ENCODE assay signal across 1 cellular context in genomic region chr11:6603287-6604080, GRCh38.
A peak's percentile ranks its signal among the peaks of the same experiment; 100 is the strongest.
TF ChIP-seq lines count a peak whose summit lies in the region.

TSS of gene ILK (plus strand) at chr11:6603774. CDS start at chr11:6604272, 498 bp downstream.
TSS of gene RRP8 (minus strand) at chr11:6603616. CDS start at chr11:6603502, 114 bp downstream.

TF ChIP-seq in WTC11, 78 proteins besides CTCF, POLR2A, EP300 and RAD21 (continued from another document and continues in another):
- TF ChIP-seq ZNF425 (CRISPR knock-in tag; conservative IDR thresholded peaks at IDR 0.05), result no peak
- TF ChIP-seq JUN (CRISPR knock-in tag; IDR thresholded peaks at IDR 0.05), result 0 out of 2 replicates have a peak, but pooled peaks have one; percentile 29
- TF ChIP-seq TEAD1 (CRISPR knock-in tag; IDR thresholded peaks at IDR 0.05), result peak; percentile 79; the same call in 1 of the 2 replicates
- TF ChIP-seq PRDM15 (CRISPR knock-in tag; IDR thresholded peaks at IDR 0.05), result peak; percentile 62
- TF ChIP-seq CREM (CRISPR knock-in tag; IDR thresholded peaks at IDR 0.05), result peak; percentile 62
- TF ChIP-seq E2F5 (CRISPR knock-in tag; IDR thresholded peaks at IDR 0.05), result peak; percentile 93
- TF ChIP-seq CREB1 (CRISPR knock-in tag; IDR thresholded peaks at IDR 0.05), result peak; percentile 11; the same call in 1 of the 2 replicates
- TF ChIP-seq SP1 (CRISPR knock-in tag; conservative IDR thresholded peaks at IDR 0.05), result peak; percentile 96
- no peak for TF ChIP-seq ZNF416 (CRISPR knock-in tag; IDR thresholded peaks at IDR 0.05)
- peak; percentile 92 for TF ChIP-seq ARID4B (CRISPR knock-in tag; IDR thresholded peaks at IDR 0.05; ENCODE audit: borderline replicate concordance)
- TF ChIP-seq STAT6 (CRISPR knock-in tag; conservative IDR thresholded peaks at IDR 0.05; ENCODE audit: low read depth), result peak; percentile 57; the same call in 1 of the 2 replicates
- TF ChIP-seq ERG (CRISPR knock-in tag; IDR thresholded peaks at IDR 0.05), result no peak
- no peak for TF ChIP-seq ZNF232 (CRISPR knock-in tag; IDR thresholded peaks at IDR 0.05)
- peak; percentile 77; the same call in 1 of the 2 replicates for TF ChIP-seq RELA (CRISPR knock-in tag; IDR thresholded peaks at IDR 0.05; ENCODE audit: borderline replicate concordance)
- TF ChIP-seq ZNF263 (CRISPR knock-in tag; IDR thresholded peaks at IDR 0.05; ENCODE audit: low read depth), result no peak
- TF ChIP-seq FOXP1 (CRISPR knock-in tag; IDR thresholded peaks at IDR 0.05; ENCODE audit: borderline replicate concordance), result peak; percentile 85
- TF ChIP-seq FOXP4 (CRISPR knock-in tag; IDR thresholded peaks at IDR 0.05), result peak; percentile 93
- peak; percentile 27; the same call in 1 of the 2 replicates for TF ChIP-seq NFE2L1 (CRISPR knock-in tag; IDR thresholded peaks at IDR 0.05)
- peak; percentile 50; the same call in 1 of the 2 replicates for TF ChIP-seq ZNF281 (CRISPR knock-in tag; IDR thresholded peaks at IDR 0.05)
- 0 out of 2 replicates have a peak, but pooled peaks have one; percentile 53 for TF ChIP-seq NR3C1 (CRISPR knock-in tag; conservative IDR thresholded peaks at IDR 0.05; ENCODE audit: low read depth)
- no peak for TF ChIP-seq ZMAT4 (CRISPR knock-in tag; IDR thresholded peaks at IDR 0.05)
- TF ChIP-seq KAT7 (CRISPR knock-in tag; IDR thresholded peaks at IDR 0.05; ENCODE audit: borderline replicate concordance), result 0 out of 2 replicates have a peak, but pooled peaks have one; percentile 95
- TF ChIP-seq ZBTB21 (CRISPR knock-in tag; IDR thresholded peaks at IDR 0.05; ENCODE audit: borderline replicate concordance), result peak; percentile 91
- TF ChIP-seq HMGXB4 (CRISPR knock-in tag; IDR thresholded peaks at IDR 0.05), result peak; percentile 72; the same call in 1 of the 2 replicates
- TF ChIP-seq NFYB (CRISPR knock-in tag; conservative IDR thresholded peaks at IDR 0.05; ENCODE audit: low read depth), result no peak
